ENCODE assay signal across 9 cellular contexts in genomic region chr4:148057425-148058020, GRCh38.
A peak's percentile ranks its signal among the peaks of the same experiment; 100 is the strongest.
DNase-seq lines count a peak whose midpoint lies in the region; ATAC-seq and TF ChIP-seq lines count a peak whose summit lies in the region.
"Had no signal": no experiment of that assay in that cellular context is flagged by ENCODE, and none has a peak within 500 bp of the region (broad histone marks: within the 10 kb centered on the region; RNA-seq: fewer than 3 reads in every experiment).

No MANE protein-coding gene starts in this region.

- WGBS in hepatocyte (ENCODE audit: low lambda C conversion rate, missing lambda C conversion rate): 98% methylated on average over 10 of the region's 10 CpGs

- H3K4me3 ChIP-seq in right atrium auricular region (no peak overlapping the region), hepatocyte (no peak overlapping the region)

- no peak for DNase-seq in right atrium auricular region (ENCODE audit: low spot score)
- no peak for DNase-seq in left ventricle myocardium superior
- DNase-seq in NCI-H524 treated with DMSO at 0.1 percent for 48 hours (lab: John Stamatoyannopoulos, UW): peak; percentile 31
- DNase-seq in sciatic nerve (ENCODE audit: low spot score): no peak
- DNase-seq in NCI-H128 (lab: John Stamatoyannopoulos, UW; ENCODE audit: unreplicated experiment): no peak
- DNase-seq in NCI-H2227 (lab: John Stamatoyannopoulos, UW; ENCODE audit: unreplicated experiment): no peak
- DNase-seq in hepatocyte (ENCODE audit: low spot score): no peak
- DNase-seq: NCI-H1092 treated with DMSO at 0.1 percent for 48 hours had no signal

- H3K27ac ChIP-seq in right atrium auricular region (peak overlapping the region; percentile 42 to 71), hepatocyte (no peak overlapping the region)

- H3K4me1 ChIP-seq in right atrium auricular region (peaks cover 0 to 92% of the 10 kb centered on the region in 2 donors), hepatocyte (ENCODE audit: insufficient read depth) (no peaks in the 10 kb centered on the region)

- ATAC-seq in left ventricle myocardium superior (no peak), HG02852 (IDR thresholded peaks at IDR 0.05; ENCODE audit: unreplicated experiment) (peak; percentile 29), sciatic nerve (no peak)

- H3K9me2 ChIP-seq in hepatocyte (replicated peaks; ENCODE audit: insufficient read depth): no peaks in the 10 kb centered on the region

- intact Hi-C loops in left ventricle myocardium superior (cut with micrococcal nuclease): no loop called here
- intact Hi-C loops in sciatic nerve (cut with DNase I): no loop called here

- H3K36me3 ChIP-seq in right atrium auricular region (no peaks in the 10 kb centered on the region), hepatocyte (replicated peaks; ENCODE audit: insufficient read depth, low read depth) (no peaks in the 10 kb centered on the region)

- H3K27me3 ChIP-seq in right atrium auricular region (no peaks in the 10 kb centered on the region), hepatocyte (no peaks in the 10 kb centered on the region)

- no peak for TF ChIP-seq CTCF in right atrium auricular region (IDR thresholded peaks at IDR 0.05)
- TF ChIP-seq CTCF in hepatocyte (IDR thresholded peaks at IDR 0.05; ENCODE audit: poor library complexity): no peak

- no peak overlapping the region for H2AFZ ChIP-seq in hepatocyte

- peaks cover 5% of the 10 kb centered on the region for H3K79me2 ChIP-seq in hepatocyte

- H4K20me1 ChIP-seq in hepatocyte (ENCODE audit: insufficient read depth, poor library complexity, severe bottlenecking): no peaks in the 10 kb centered on the region

- no peak overlapping the region for H3K4me2 ChIP-seq in hepatocyte

- H3K9me3 ChIP-seq in right atrium auricular region: no peaks in the 10 kb centered on the region
- H3K9me3 ChIP-seq in hepatocyte (ENCODE audit: low read depth): no peaks in the 10 kb centered on the region
